17 cellular contexts compared by ENCODE assay signal in the genomic region with DNA sequence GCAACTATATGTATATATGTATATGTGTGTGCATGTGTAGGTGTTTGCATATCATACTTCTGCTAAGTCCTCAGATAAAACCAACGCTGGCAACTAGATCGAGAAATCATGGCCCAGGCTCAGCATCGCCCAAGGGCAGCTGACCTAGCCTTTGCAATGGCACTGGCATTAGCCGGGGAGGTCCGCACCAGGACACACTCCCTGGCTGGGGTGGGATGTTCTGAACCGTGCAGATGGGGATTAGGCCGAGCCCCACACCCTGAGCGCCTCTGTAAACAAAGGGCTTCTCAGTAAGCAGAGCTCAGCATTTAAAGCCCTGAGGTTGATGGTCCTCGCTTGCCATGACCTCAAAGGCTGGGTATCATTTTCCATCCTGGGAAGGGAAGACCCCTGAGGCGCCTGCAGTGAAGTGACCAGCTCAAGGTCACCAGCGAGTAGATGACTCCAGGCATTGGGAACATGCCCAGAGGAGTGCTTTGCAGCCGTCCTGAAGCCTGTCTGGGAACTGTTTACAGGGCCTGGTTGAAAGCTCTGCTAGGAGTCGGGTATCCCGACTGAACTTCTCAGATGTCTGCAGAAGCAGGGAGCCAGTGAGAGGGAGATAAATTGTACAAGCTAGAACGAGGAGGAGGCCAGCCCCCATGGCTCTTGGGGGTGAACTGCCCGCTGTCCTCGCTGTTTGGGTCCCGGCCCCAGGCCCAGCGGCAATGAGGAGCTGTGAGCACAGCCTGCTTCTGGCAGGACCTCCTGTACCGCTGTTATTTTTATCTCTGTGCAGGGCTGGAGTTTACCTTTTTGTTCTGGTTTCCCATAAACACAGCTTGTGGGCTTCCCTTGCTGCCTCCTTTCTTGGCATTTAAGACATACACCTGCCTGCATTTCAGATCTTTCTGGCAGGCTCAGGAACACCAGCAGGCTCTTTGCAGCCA. TPM values are rescaled to one million over a fixed set of nuclear protein-coding genes. Genes with fewer than 3 reads are reported as not detected.
A peak's percentile ranks its signal among the peaks of the same experiment; 100 is the strongest.
DNase-seq lines count a peak whose midpoint lies in the region; ATAC-seq and TF ChIP-seq lines count a peak whose summit lies in the region.
"Had no signal": no experiment of that assay in that cellular context is flagged by ENCODE, and none has a peak within 500 bp of the region (broad histone marks: within the 10 kb centered on the region; RNA-seq: fewer than 3 reads in every experiment).

No MANE protein-coding gene starts in this region.

- peak overlapping the region; percentile 79 for H3K27ac Mint-ChIP-seq in nephron progenitor cell
- no peak overlapping the region for H3K27ac Mint-ChIP-seq in CD8-positive, alpha-beta memory T cell
- H3K27ac Mint-ChIP-seq: activated CD4-positive, alpha-beta T cell treated with anti-CD3 and anti-CD28 coated beads, Interleukin-2, amount 10 ng/mL, durations not matched to agents 7 days and 5 days; natural killer cell treated with Interleukin-12 subunit alpha and Interleukin-12 subunit beta and Interleukin-15 and Interleukin-18, amount 100 ng/mL, for 72 hours had no signal

- H3K4me1 ChIP-seq in NT2/D1 (ENCODE audit: insufficient read depth, insufficient read length) (peaks cover 31% of the 10 kb centered on the region), gastroesophageal sphincter (peaks cover 18 to 92% (median 21%) of the 10 kb centered on the region in 3 donors), upper lobe of left lung (peaks cover 16 to 36% (median 24%) of the 10 kb centered on the region in 4 donors)
- H3K4me1 ChIP-seq in CD8-positive, alpha-beta memory T cell (ENCODE audit: insufficient read depth, low read length), result no peaks in the 10 kb centered on the region
- H3K4me1 ChIP-seq: colonic mucosa had no signal

- no peak overlapping the region for H3K4me3 Mint-ChIP-seq in nephron progenitor cell
- H3K4me3 Mint-ChIP-seq in CD8-positive, alpha-beta memory T cell, result no peak overlapping the region
- H3K4me3 Mint-ChIP-seq: activated CD4-positive, alpha-beta T cell treated with anti-CD3 and anti-CD28 coated beads, Interleukin-2, amount 10 ng/mL, durations not matched to agents 7 days and 5 days; natural killer cell treated with Interleukin-12 subunit alpha and Interleukin-12 subunit beta and Interleukin-15 and Interleukin-18, amount 100 ng/mL, for 72 hours had no signal

- TF ChIP-seq POLR2A in gastroesophageal sphincter (IDR thresholded peaks at IDR 0.05) (no peak), upper lobe of left lung (IDR thresholded peaks at IDR 0.05) (no peak)

- peaks cover 71% of the 10 kb centered on the region for H3K4me1 Mint-ChIP-seq in nephron progenitor cell
- H3K4me1 Mint-ChIP-seq in CD8-positive, alpha-beta memory T cell, result no peaks in the 10 kb centered on the region
- H3K4me1 Mint-ChIP-seq: activated CD4-positive, alpha-beta T cell treated with anti-CD3 and anti-CD28 coated beads, Interleukin-2, amount 10 ng/mL, durations not matched to agents 7 days and 5 days had no signal

- peak in 1 of 4 experiments; percentile 2 for TF ChIP-seq CTCF in gastroesophageal sphincter (IDR thresholded peaks at IDR 0.05)
- TF ChIP-seq CTCF in nephron progenitor cell (IDR thresholded peaks at IDR 0.05), result no peak
- no peak for TF ChIP-seq CTCF in upper lobe of left lung (IDR thresholded peaks at IDR 0.05)

- H3K27ac ChIP-seq in gastroesophageal sphincter, result peak overlapping the region; percentile 90 to 95 (median 94)
- H3K27ac ChIP-seq in upper lobe of left lung, result peak overlapping the region in 3 of 4 donors; percentile 21 to 61 (median 45)
- H3K27ac ChIP-seq in CD8-positive, alpha-beta memory T cell (ENCODE audit: low read depth, low read length), result no peak overlapping the region
- H3K27ac ChIP-seq: colonic mucosa, GM23248, suprapubic skin had no signal

- peaks cover 9% of the 10 kb centered on the region for H3K27me3 Mint-ChIP-seq in nephron progenitor cell (ENCODE audit: low read depth, poor library complexity)
- peaks cover 3 to 8% of the 10 kb centered on the region in 2 donors for H3K27me3 Mint-ChIP-seq in CD8-positive, alpha-beta memory T cell

- CTCF ChIA-PET in CD8-positive, alpha-beta memory T cell (lab: Charles Lee), result interaction anchor here (1.1 kb wide), 1 partner anchor 29 kb away, joined by 4 read pairs; no protein-coding TSS in a partner anchor

- H3K36me3 Mint-ChIP-seq in nephron progenitor cell (ENCODE audit: low read depth), result no peaks in the 10 kb centered on the region
- no peaks in the 10 kb centered on the region for H3K36me3 Mint-ChIP-seq in CD8-positive, alpha-beta memory T cell
- H3K36me3 Mint-ChIP-seq: natural killer cell treated with Interleukin-12 subunit alpha and Interleukin-12 subunit beta and Interleukin-15 and Interleukin-18, amount 100 ng/mL, for 72 hours had no signal

- peak overlapping the region; percentile 24 for H3K9ac ChIP-seq in NT2/D1 (ENCODE audit: insufficient read length, low read depth)
- H3K9ac ChIP-seq: GM23248 had no signal

- H3K9me3 ChIP-seq in NT2/D1 (ENCODE audit: insufficient read depth, low read length), result no peaks in the 10 kb centered on the region
- H3K9me3 ChIP-seq in gastroesophageal sphincter, result no peaks in the 10 kb centered on the region
- no peaks in the 10 kb centered on the region for H3K9me3 ChIP-seq in upper lobe of left lung
- H3K9me3 ChIP-seq in CD8-positive, alpha-beta memory T cell (ENCODE audit: low read length), result no peaks in the 10 kb centered on the region
- H3K9me3 ChIP-seq: colonic mucosa, suprapubic skin had no signal

- no peaks in the 10 kb centered on the region for H3K9me3 Mint-ChIP-seq in nephron progenitor cell
- no peaks in the 10 kb centered on the region for H3K9me3 Mint-ChIP-seq in CD8-positive, alpha-beta memory T cell
- H3K9me3 Mint-ChIP-seq: activated CD4-positive, alpha-beta T cell treated with anti-CD3 and anti-CD28 coated beads, Interleukin-2, amount 10 ng/mL, durations not matched to agents 7 days and 5 days; natural killer cell treated with Interleukin-12 subunit alpha and Interleukin-12 subunit beta and Interleukin-15 and Interleukin-18, amount 100 ng/mL, for 72 hours had no signal

- H3K36me3 ChIP-seq in NT2/D1 (ENCODE audit: insufficient read depth, insufficient read length, low read length) (no peaks in the 10 kb centered on the region), gastroesophageal sphincter (no peaks in the 10 kb centered on the region), upper lobe of left lung (no peaks in the 10 kb centered on the region)
- no peaks in the 10 kb centered on the region for H3K36me3 ChIP-seq in CD8-positive, alpha-beta memory T cell (ENCODE audit: insufficient read depth, low read length)
- H3K36me3 ChIP-seq: colonic mucosa, suprapubic skin had no signal

- POLR2A ChIA-PET in CD8-positive, alpha-beta memory T cell (lab: Charles Lee), result no interaction called here

- H3K27me3 ChIP-seq in NT2/D1 (ENCODE audit: insufficient read depth, insufficient read length) (no peaks in the 10 kb centered on the region), gastroesophageal sphincter (no peaks in the 10 kb centered on the region), upper lobe of left lung (no peaks in the 10 kb centered on the region)
- H3K27me3 ChIP-seq in CD8-positive, alpha-beta memory T cell (ENCODE audit: insufficient read depth, low read length, poor library complexity, severe bottlenecking), result no peaks in the 10 kb centered on the region
- H3K27me3 ChIP-seq: colonic mucosa, suprapubic skin had no signal

- 40 to 60% methylated on average over 3 to 6 of the region's 20 CpGs for WGBS in gastroesophageal sphincter (ENCODE audit: low coverage in 1 of 2), 2 donors
- WGBS in upper lobe of left lung, 2 donors, result 83 to 85% methylated on average over 14 to 20 of the region's 20 CpGs

- H3K4me3 ChIP-seq in NT2/D1 (ENCODE audit: insufficient read length, low read depth) (no peak overlapping the region), gastroesophageal sphincter (peak overlapping the region in 1 of 2 donors; percentile 36), upper lobe of left lung (no peak overlapping the region)
- no peak overlapping the region for H3K4me3 ChIP-seq in CD8-positive, alpha-beta memory T cell (ENCODE audit: low read length)
- H3K4me3 ChIP-seq: colonic mucosa, GM23248, suprapubic skin had no signal

- TF ChIP-seq EP300 in gastroesophageal sphincter (IDR thresholded peaks at IDR 0.05), result peak; percentile 74
- no peak for TF ChIP-seq EP300 in upper lobe of left lung (IDR thresholded peaks at IDR 0.05)

- DNase-seq in NT2/D1 (ENCODE audit: low read depth, low spot score) (no peak), nephron progenitor cell (no peak), upper lobe of left lung (no peak), iPS-NIHi7 (ENCODE audit: extremely low spot score) (no peak)
- no peak for DNase-seq in CD8-positive, alpha-beta memory T cell
- DNase-seq: activated CD4-positive, alpha-beta T cell treated with anti-CD3 and anti-CD28 coated beads, Interleukin-2, amount 10 ng/mL, durations not matched to agents 7 days and 5 days; activated naive CD4-positive, alpha-beta T cell treated with Interleukin-2 at 50 U/mL for 16 hours; colonic mucosa; GM23248; KBM-7; mesenchymal stem cell; NCI-H748 treated with DMSO at 0.1 percent for 48 hours; stimulated activated CD4-positive, alpha-beta T cell treated with anti-CD3 and anti-CD28 coated beads, Interleukin-1b, Interleukin-23, amount 100 ng/mL, for 48 hours had no signal

- ATAC-seq in gastroesophageal sphincter, result peak; percentile 74
- ATAC-seq in upper lobe of left lung (ENCODE audit: low FRiP score in 2 of 2), result no peak
- no peak for ATAC-seq in HG02759 (IDR thresholded peaks at IDR 0.05; ENCODE audit: unreplicated experiment)
- ATAC-seq: natural killer cell treated with Interleukin-12 subunit alpha and Interleukin-12 subunit beta and Interleukin-15 and Interleukin-18, amount 100 ng/mL, for 72 hours had no signal

RNA-seq across cellular contexts. Expression of a gene that starts 18.4 kb away (rescaled TPM):
- total RNA-seq in gastroesophageal sphincter, result 100 to 1,000 TPM in 1 of 4 donors, 10 to 100 TPM in 3; 63.5 to 150 (median 91.8) TPM
- 10 to 100 TPM; 12.6 to 46.1 (median 20.1) TPM for total RNA-seq in upper lobe of left lung
- total RNA-seq in CD8-positive, alpha-beta memory T cell, result 1 to 10 TPM; 2.6 to 3.4 TPM
- polyA plus RNA-seq in CD8-positive, alpha-beta memory T cell, result 0.62 TPM
